Comparison of ENCODE assay signal across 1 cellular context in genomic region chr21:32558131-32558530, GRCh38.
TF ChIP-seq lines count a peak whose summit lies in the region.

No MANE protein-coding gene starts in this region.

TF ChIP-seq in K562, 482 proteins besides CTCF, POLR2A, EP300 and RAD21 (continued from another document):
- TF ChIP-seq TSHZ1 (CRISPR knock-in tag; IDR thresholded peaks at IDR 0.05): no peak
- TF ChIP-seq EGR1 (conservative IDR thresholded peaks at IDR 0.05): no peak
- TF ChIP-seq RERE (CRISPR knock-in tag; IDR thresholded peaks at IDR 0.05; ENCODE audit: borderline replicate concordance): no peak
- TF ChIP-seq ZFX (CRISPR knock-in tag; IDR thresholded peaks at IDR 0.05): no peak
- TF ChIP-seq MAX (CRISPR knock-in tag; IDR thresholded peaks at IDR 0.05): no peak
- no peak for TF ChIP-seq JUNB (CRISPR knock-in tag; conservative IDR thresholded peaks at IDR 0.05)
- no peak for TF ChIP-seq ZNF668 (CRISPR knock-in tag; IDR thresholded peaks at IDR 0.05)
- TF ChIP-seq ATF1 (CRISPR knock-in tag; IDR thresholded peaks at IDR 0.05): no peak
- no peak for TF ChIP-seq ATF1 (tag; IDR thresholded peaks at IDR 0.05)
- TF ChIP-seq GTF2B (IDR thresholded peaks at IDR 0.05; ENCODE audit: extremely low read depth, insufficient read length): no peak
- TF ChIP-seq ZNF561 (CRISPR knock-in tag; conservative IDR thresholded peaks at IDR 0.05): no peak
- TF ChIP-seq ZNF354B (CRISPR knock-in tag; IDR thresholded peaks at IDR 0.05): no peak
- TF ChIP-seq BRD9 (IDR thresholded peaks at IDR 0.05; ENCODE audit: low read depth, partially characterized antibody): no peak
- TF ChIP-seq ZNF431 (CRISPR knock-in tag; IDR thresholded peaks at IDR 0.05): no peak
- TF ChIP-seq ETV6 (IDR thresholded peaks at IDR 0.05; ENCODE audit: borderline replicate concordance in 1 of 2, low read depth in 2 of 2, low read length in 1 of 2): no peak
- no peak for TF ChIP-seq ETV6 (CRISPR knock-in tag; IDR thresholded peaks at IDR 0.05; ENCODE audit: borderline replicate concordance)
- no peak for TF ChIP-seq ZC3H11A (IDR thresholded peaks at IDR 0.05; ENCODE audit: low read depth, low read length)
- TF ChIP-seq POLR2G (IDR thresholded peaks at IDR 0.05; ENCODE audit: low read depth, low read length): no peak
- TF ChIP-seq TARDBP (IDR thresholded peaks at IDR 0.05): no peak
TF ChIP-seq in K562: peak in this region for 0.
